25 cellular contexts compared by ENCODE assay signal in genomic region chr21:42098957-42099547, GRCh38. TPM values are rescaled to one million over a fixed set of nuclear protein-coding genes. Genes with fewer than 3 reads are reported as not detected.
"Had no signal": no experiment of that assay in that cellular context is flagged by ENCODE, and none has a peak within 500 bp of the region (broad histone marks: within the 10 kb centered on the region; RNA-seq: fewer than 3 reads in every experiment).

No MANE protein-coding gene starts in this region.

- ATAC-seq: activated naive CD4-positive, alpha-beta T cell treated with anti-CD3 and anti-CD28 coated beads, Interleukin-2, amount 50 U/mL, for 72 hours; activated T-helper 17 cell treated with anti-CD3 and anti-CD28 coated beads, Interleukin-2, amount 50 U/mL, for 72 hours; effector memory CD8-positive, alpha-beta T cell; esophagus mucosa; left ventricle myocardium superior; stimulated activated naive CD8-positive, alpha-beta T cell treated with anti-CD3 and anti-CD28 coated beads, Interleukin-15, Interleukin-2, amounts not matched to agents 100 U/mL and 50 U/mL, for 24 hours; WTC11 had no signal

- DNase-seq: activated T-cell treated with anti-CD3 and anti-CD28 coated beads, Interleukin-2, amount 50 U/mL, for 1 hour; central memory CD4-positive, alpha-beta T cell; dorsolateral prefrontal cortex; effector memory CD8-positive, alpha-beta T cell; glutamatergic neuron; hypothalamus; left ventricle myocardium superior; nucleus accumbens; retina; stimulated activated CD4-positive, alpha-beta T cell treated with anti-CD3 and anti-CD28 coated beads, Interleukin-12 subunit alpha, Interleukin-12 subunit beta, amount 100 ng/mL, for 4 hours; stimulated activated CD4-positive, alpha-beta T cell treated with anti-CD3 and anti-CD28 coated beads, Interleukin-4, amount 100 ng/mL, for 4 hours; stimulated activated naive CD8-positive, alpha-beta T cell treated with anti-CD3 and anti-CD28 coated beads, Interleukin-15, Interleukin-2, amounts not matched to agents 100 U/mL and 50 U/mL, for 24 hours; T-helper 1 cell; transverse colon had no signal

- H3K36me3 ChIP-seq: transverse colon had no signal

- H3K27me3 ChIP-seq: dorsolateral prefrontal cortex, transverse colon had no signal

- FAIRE-seq: colon, endothelial cell of umbilical vein, frontal cortex, urothelium cell line had no signal

- H3K4me3 ChIP-seq: dorsolateral prefrontal cortex, transverse colon had no signal

RNA-seq across cellular contexts. Expression of gene UMODL1, which starts 27.9 kb away (rescaled TPM):
- total RNA-seq: endothelial cell of umbilical vein, frontal cortex, left ventricle myocardium superior, myocyte, WTC11 had no signal
- polyA plus RNA-seq: adipose tissue, aorta, endothelial cell of umbilical vein had no signal
